ENCODE assay signal across 2 cellular contexts in the genomic region with DNA sequence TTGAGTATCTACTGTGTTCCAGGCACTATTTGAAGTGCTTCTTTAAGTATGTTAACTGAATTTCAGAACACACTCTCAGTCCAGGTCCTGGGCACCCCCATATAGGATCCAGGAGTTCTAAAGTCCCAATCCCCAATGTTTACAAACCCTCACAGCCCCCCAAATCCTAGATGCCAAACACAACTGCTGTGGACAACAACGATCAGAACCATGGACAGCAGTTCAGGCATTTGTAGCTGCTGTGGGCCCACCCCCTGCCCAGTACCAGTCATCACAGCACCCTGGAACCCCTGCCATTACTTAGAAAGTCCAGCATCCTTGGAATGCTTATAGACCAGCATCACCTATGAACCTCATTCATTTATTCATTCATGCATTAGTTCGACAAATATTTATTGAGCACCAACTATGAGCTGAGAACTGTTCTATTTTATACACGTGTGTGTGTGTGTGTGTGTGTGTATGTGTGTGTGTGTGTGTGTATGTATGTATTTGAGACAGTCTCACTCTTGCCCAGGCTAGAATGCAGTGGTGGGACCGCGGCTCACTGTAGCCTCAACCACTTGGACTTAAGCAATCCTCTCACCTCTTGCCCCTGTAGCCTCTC.
TF ChIP-seq lines count a peak whose summit lies in the region.

No MANE protein-coding gene starts in this region.

TF ChIP-seq in HepG2, 621 proteins besides CTCF, POLR2A, EP300 and RAD21 (continues in another document):
- TF ChIP-seq FOSL2 (CRISPR knock-in tag; IDR thresholded peaks at IDR 0.05) = 0 out of 2 replicates have a peak, but pooled peaks have one; percentile 16
- no peak for TF ChIP-seq ZMYM4 (CRISPR knock-in tag; IDR thresholded peaks at IDR 0.05)
- TF ChIP-seq HBP1 (CRISPR knock-in tag; IDR thresholded peaks at IDR 0.05; ENCODE audit: low read depth) = 0 out of 2 replicates have a peak, but pooled peaks have one; percentile 45
- TF ChIP-seq NBN (conservative IDR thresholded peaks at IDR 0.05) = no peak
- TF ChIP-seq HNF1B (CRISPR knock-in tag; IDR thresholded peaks at IDR 0.05) = no peak
- TF ChIP-seq SALL1 (CRISPR knock-in tag; IDR thresholded peaks at IDR 0.05) = peak; percentile 53
- no peak for TF ChIP-seq RBAK (CRISPR knock-in tag; IDR thresholded peaks at IDR 0.05)
- no peak for TF ChIP-seq ZBTB20 (CRISPR knock-in tag; IDR thresholded peaks at IDR 0.05; ENCODE audit: borderline replicate concordance, low read depth)
- TF ChIP-seq, protein P1, sequence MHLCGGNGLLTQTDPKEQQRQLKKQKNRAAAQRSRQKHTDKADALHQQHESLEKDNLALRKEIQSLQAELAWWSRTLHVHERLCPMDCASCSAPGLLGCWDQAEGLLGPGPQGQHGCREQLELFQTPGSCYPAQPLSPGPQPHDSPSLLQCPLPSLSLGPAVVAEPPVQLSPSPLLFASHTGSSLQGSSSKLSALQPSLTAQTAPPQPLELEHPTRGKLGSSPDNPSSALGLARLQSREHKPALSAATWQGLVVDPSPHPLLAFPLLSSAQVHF (CRISPR knock-in tag; IDR thresholded peaks at IDR 0.05) = 0 out of 2 replicates have a peak, but pooled peaks have one; percentile 41
- peak; percentile 53; the same call in 1 of the 2 replicates for TF ChIP-seq SAP130 (CRISPR knock-in tag; IDR thresholded peaks at IDR 0.05; ENCODE audit: low read depth)
- TF ChIP-seq ZNF747 (CRISPR knock-in tag; IDR thresholded peaks at IDR 0.05; ENCODE audit: borderline replicate concordance) = 0 out of 2 replicates have a peak, but pooled peaks have one; percentile 39
- TF ChIP-seq NFYB (CRISPR knock-in tag; IDR thresholded peaks at IDR 0.05) = no peak
- TF ChIP-seq, protein P2, sequence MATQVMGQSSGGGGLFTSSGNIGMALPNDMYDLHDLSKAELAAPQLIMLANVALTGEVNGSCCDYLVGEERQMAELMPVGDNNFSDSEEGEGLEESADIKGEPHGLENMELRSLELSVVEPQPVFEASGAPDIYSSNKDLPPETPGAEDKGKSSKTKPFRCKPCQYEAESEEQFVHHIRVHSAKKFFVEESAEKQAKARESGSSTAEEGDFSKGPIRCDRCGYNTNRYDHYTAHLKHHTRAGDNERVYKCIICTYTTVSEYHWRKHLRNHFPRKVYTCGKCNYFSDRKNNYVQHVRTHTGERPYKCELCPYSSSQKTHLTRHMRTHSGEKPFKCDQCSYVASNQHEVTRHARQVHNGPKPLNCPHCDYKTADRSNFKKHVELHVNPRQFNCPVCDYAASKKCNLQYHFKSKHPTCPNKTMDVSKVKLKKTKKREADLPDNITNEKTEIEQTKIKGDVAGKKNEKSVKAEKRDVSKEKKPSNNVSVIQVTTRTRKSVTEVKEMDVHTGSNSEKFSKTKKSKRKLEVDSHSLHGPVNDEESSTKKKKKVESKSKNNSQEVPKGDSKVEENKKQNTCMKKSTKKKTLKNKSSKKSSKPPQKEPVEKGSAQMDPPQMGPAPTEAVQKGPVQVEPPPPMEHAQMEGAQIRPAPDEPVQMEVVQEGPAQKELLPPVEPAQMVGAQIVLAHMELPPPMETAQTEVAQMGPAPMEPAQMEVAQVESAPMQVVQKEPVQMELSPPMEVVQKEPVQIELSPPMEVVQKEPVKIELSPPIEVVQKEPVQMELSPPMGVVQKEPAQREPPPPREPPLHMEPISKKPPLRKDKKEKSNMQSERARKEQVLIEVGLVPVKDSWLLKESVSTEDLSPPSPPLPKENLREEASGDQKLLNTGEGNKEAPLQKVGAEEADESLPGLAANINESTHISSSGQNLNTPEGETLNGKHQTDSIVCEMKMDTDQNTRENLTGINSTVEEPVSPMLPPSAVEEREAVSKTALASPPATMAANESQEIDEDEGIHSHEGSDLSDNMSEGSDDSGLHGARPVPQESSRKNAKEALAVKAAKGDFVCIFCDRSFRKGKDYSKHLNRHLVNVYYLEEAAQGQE (IDR thresholded peaks at IDR 0.05; ENCODE audit: borderline replicate concordance in 1 of 2, low read depth in 1 of 2, low read length in 2 of 2) = peak; percentile 94 to 98
- TF ChIP-seq RXRB (CRISPR knock-in tag; IDR thresholded peaks at IDR 0.05; ENCODE audit: borderline replicate concordance) = 0 out of 2 replicates have a peak, but pooled peaks have one; percentile 35
- peak; percentile 56; the same call in 1 of the 2 replicates for TF ChIP-seq ZNF772 (CRISPR knock-in tag; IDR thresholded peaks at IDR 0.05)
- 0 out of 2 replicates have a peak, but pooled peaks have one; percentile 51 for TF ChIP-seq KLF6 (CRISPR knock-in tag; IDR thresholded peaks at IDR 0.05)
- TF ChIP-seq BORCS8-MEF2B (CRISPR knock-in tag; IDR thresholded peaks at IDR 0.05) = peak; percentile 61; the same call in 1 of the 2 replicates

TF ChIP-seq in PFSK-1, 5 proteins besides CTCF, POLR2A, EP300 and RAD21:
- TF ChIP-seq, protein P2 (IDR thresholded peaks at IDR 0.05; ENCODE audit: insufficient read depth in 1 of 2, low read depth in 2 of 2, low read length in 2 of 2) = peak; percentile 94 to 99
- no peak for TF ChIP-seq TAF1 (IDR thresholded peaks at IDR 0.05; ENCODE audit: borderline replicate concordance, insufficient read depth, low read length)
